Comparison of ENCODE assay signal across 8 cellular contexts in the genomic region with DNA sequence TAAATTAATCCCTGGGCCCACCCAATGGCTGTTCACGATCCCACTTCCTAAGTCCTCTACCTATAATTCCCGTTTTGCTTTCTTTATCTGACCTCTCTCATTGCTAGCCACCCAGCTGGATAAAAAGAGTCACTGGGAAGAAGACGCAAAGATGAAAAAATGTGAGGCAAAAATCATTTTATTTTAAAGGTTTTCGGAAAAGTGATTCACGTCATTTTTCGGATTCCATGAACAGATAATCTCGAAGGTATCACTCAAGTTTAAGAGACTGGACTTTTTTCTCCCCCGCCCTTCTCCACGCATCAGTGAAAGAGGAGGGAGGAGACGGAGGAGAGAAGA. TPM values are rescaled to one million over a fixed set of nuclear protein-coding genes. Genes with fewer than 3 reads are reported as not detected.
DNase-seq lines count a peak whose midpoint lies in the region; ATAC-seq and TF ChIP-seq lines count a peak whose summit lies in the region.
"Had no signal": no experiment of that assay in that cellular context is flagged by ENCODE, and none has a peak within 500 bp of the region (broad histone marks: within the 10 kb centered on the region; RNA-seq: fewer than 3 reads in every experiment).

No MANE protein-coding gene starts in this region.

- H3K9me3 Mint-ChIP-seq in HFFc6, result no peaks in the 10 kb centered on the region

- no TSS peak for BruUV-seq in OCI-LY7 (replicated peaks; lab: Mats Ljungman, UMichigan)

- no peak for TF ChIP-seq POLR2A in spleen (IDR thresholded peaks at IDR 0.05)

- 5 to 14% (median 11%) methylated on average over 9 to 10 of the region's 10 CpGs for WGBS in spleen, 5 donors

- peaks cover 49% of the 10 kb centered on the region for H3K27me3 ChIP-seq in adipocyte (replicated peaks; ENCODE audit: control insufficient read depth, insufficient read depth, low read length)
- peaks cover 13% of the 10 kb centered on the region for H3K27me3 ChIP-seq in kidney epithelial cell (ENCODE audit: control insufficient read depth, insufficient read depth, low read length)
- H3K27me3 ChIP-seq in spleen (replicated peaks in 1 of 7), result peaks cover 0 to 55% (median 20%) of the 10 kb centered on the region in 7 donors

- H3K27ac Mint-ChIP-seq in HFFc6, result peak overlapping the region; percentile 60; the same call in 1 of the 2 replicates

- intact Hi-C loops in spleen (cut with DNase I; ENCODE audit: low total_unique reads), result no loop called here
- intact Hi-C loops in OCI-LY7 (cut with micrococcal nuclease; ENCODE audit: unreplicated experiment), result no loop called here

- H3K27me3 Mint-ChIP-seq in HFFc6 (ENCODE audit: insufficient read depth), result peaks cover 19% of the 10 kb centered on the region

- no peak for DNase-seq in HFFc6
- no peak for DNase-seq in adipocyte (ENCODE audit: low read depth)
- DNase-seq in kidney epithelial cell (ENCODE audit: low read depth), result no peak
- DNase-seq in spleen, result no peak
- DNase-seq in OCI-LY7 (ENCODE audit: low spot score), result no peak
- no peak for DNase-seq in GM13977 (ENCODE audit: low spot score)
- DNase-seq: activated gamma-delta T cell had no signal

- CTCF ChIA-PET in OCI-LY7 (lab: Charles Lee; ENCODE audit: unreplicated experiment), result no interaction called here

- H3K4me1 Mint-ChIP-seq in HFFc6 (ENCODE audit: low read depth), result peaks cover 25% of the 10 kb centered on the region

- H3K27ac ChIP-seq in spleen, result peak overlapping the region in 6 of 8 donors; percentile 61 to 77 (median 70)
- no peak overlapping the region for H3K27ac ChIP-seq in OCI-LY7 (ENCODE audit: low read depth, low read length, poor library complexity, severe bottlenecking)

- no peaks in the 10 kb centered on the region for H3K9me3 ChIP-seq in adipocyte (ENCODE audit: control insufficient read depth, low read length)
- H3K9me3 ChIP-seq in spleen, result no peaks in the 10 kb centered on the region
- no peaks in the 10 kb centered on the region for H3K9me3 ChIP-seq in OCI-LY7 (ENCODE audit: low read length)

- peak overlapping the region; percentile 92 for H3K4me3 Mint-ChIP-seq in HFFc6

- no peaks in the 10 kb centered on the region for H3K9me2 ChIP-seq in OCI-LY7 (ENCODE audit: insufficient read depth, low read length)

- H3K4me1 ChIP-seq in adipocyte (ENCODE audit: control insufficient read depth, insufficient read depth, low read length) (peaks cover 11% of the 10 kb centered on the region), spleen (peaks cover 9 to 43% (median 26%) of the 10 kb centered on the region in 6 donors), OCI-LY7 (ENCODE audit: insufficient read depth, low read length, poor library complexity, severe bottlenecking) (no peaks in the 10 kb centered on the region)

- H3K9ac ChIP-seq in adipocyte (ENCODE audit: low read length), result no peak overlapping the region

- no peak overlapping the region for H3K4me2 ChIP-seq in OCI-LY7 (ENCODE audit: low read length)

- ATAC-seq in GM18498 (IDR thresholded peaks at IDR 0.05; ENCODE audit: unreplicated experiment), result no peak

- no peaks in the 10 kb centered on the region for H3K36me3 ChIP-seq in adipocyte (ENCODE audit: control insufficient read depth, insufficient read depth, low read length, severe bottlenecking)
- no peaks in the 10 kb centered on the region for H3K36me3 ChIP-seq in kidney epithelial cell (ENCODE audit: control insufficient read depth, insufficient read depth, low read length)
- no peaks in the 10 kb centered on the region for H3K36me3 ChIP-seq in spleen
- H3K36me3 ChIP-seq in OCI-LY7 (ENCODE audit: insufficient read depth, low read length), result no peaks in the 10 kb centered on the region

- H3K36me3 Mint-ChIP-seq in HFFc6 (ENCODE audit: low read depth), result no peaks in the 10 kb centered on the region

- peak overlapping the region; percentile 74 for H3K4me3 ChIP-seq in adipocyte (ENCODE audit: low read length)
- H3K4me3 ChIP-seq in kidney epithelial cell (ENCODE audit: low read depth, low read length), result peak overlapping the region; percentile 35
- peak overlapping the region in 7 of 8 donors; percentile 28 to 68 (median 39) for H3K4me3 ChIP-seq in spleen
- no peak overlapping the region for H3K4me3 ChIP-seq in OCI-LY7 (ENCODE audit: low read depth, low read length, poor library complexity, severe bottlenecking)

- in situ Hi-C loops in GM13977 (cut with MboI; ENCODE audit: low pct_unique_long_range_greater_than_20kb, low sequenced_read_pairs, unreplicated experiment), result no loop called here

- POLR2A ChIA-PET in OCI-LY7 (lab: Charles Lee), result no interaction called here

- no peaks in the 10 kb centered on the region for H3K79me2 ChIP-seq in OCI-LY7 (ENCODE audit: insufficient read depth, low read depth, low read length)

- H2AFZ ChIP-seq in OCI-LY7 (ENCODE audit: low read length), result no peak overlapping the region

- TF ChIP-seq CTCF in HFFc6 (IDR thresholded peaks at IDR 0.05), result no peak
- TF ChIP-seq CTCF in kidney epithelial cell (IDR thresholded peaks at IDR 0.05; ENCODE audit: insufficient read depth, low read length, poor library complexity, severe bottlenecking), result no peak
- no peak for TF ChIP-seq CTCF in spleen (IDR thresholded peaks at IDR 0.05 in 8 of 11, conservative IDR thresholded peaks at IDR 0.05 in 3 of 11)
- no peak for TF ChIP-seq CTCF in OCI-LY7 (conservative IDR thresholded peaks at IDR 0.05; ENCODE audit: low read length)
- no peak for TF ChIP-seq CTCF in GM13977 (IDR thresholded peaks at IDR 0.05; ENCODE audit: extremely low read depth, insufficient read depth, missing control alignments)

- H4K20me1 ChIP-seq in OCI-LY7 (ENCODE audit: insufficient read depth, low read length), result no peaks in the 10 kb centered on the region

RNA-seq across cellular contexts. Expression of gene HTR1F, which starts 0.3 kb away (rescaled TPM):
- under 1 TPM; 0.05 to 0.63 (median 0.50) TPM for total RNA-seq in HFFc6 (2021; fragmentation: NEBNext Ultra II Directional; extraction: Animal tissue kit (Norgen Biotek cat#: 25700))
- under 0.01 TPM in 1 of 2 replicates, not detected in the other for total RNA-seq in kidney epithelial cell
- 1 to 10 TPM in 4 of 7 donors, under 1 TPM in 3; 0.64 to 2.2 (median 1.6) TPM for total RNA-seq in spleen
- under 1 TPM; 0.02 to 0.15 (median 0.06) TPM for polyA plus RNA-seq in spleen
- total RNA-seq in OCI-LY7 (2014; rRNA removed; shearing (Covaris generic)), result not detected in 2 replicates
- not detected in 2 replicates for total RNA-seq in OCI-LY7 (2022)
